9 cellular contexts compared by ENCODE assay signal in genomic region chr1:179036844-179037465, GRCh38. TPM values are rescaled to one million over a fixed set of nuclear protein-coding genes. Genes with fewer than 3 reads are reported as not detected.
DNase-seq lines count a peak whose midpoint lies in the region; ATAC-seq, FAIRE-seq and TF ChIP-seq lines count a peak whose summit lies in the region.
"Had no signal": no experiment of that assay in that cellular context is flagged by ENCODE, and none has a peak within 500 bp of the region (broad histone marks: within the 10 kb centered on the region; RNA-seq: fewer than 3 reads in every experiment).

No MANE protein-coding gene starts in this region.

- peaks cover 0 to 62% (median 36%) of the 10 kb centered on the region in 12 donors for H3K4me1 ChIP-seq in heart left ventricle

- whole genome bisulfite sequencing in heart left ventricle, 4 donors, result 81 to 90% (median 86%) methylated on average over 2 of the region's 2 CpGs

- peak; percentile 78 for FAIRE-seq in GM12891 (lab: Jason Lieb, UNC)
- FAIRE-seq: H1 had no signal

- no peaks in the 10 kb centered on the region for H3K27me3 ChIP-seq in heart left ventricle

- no peaks in the 10 kb centered on the region for H3K36me3 ChIP-seq in heart left ventricle

- no peak overlapping the region for H3K27ac ChIP-seq in heart left ventricle

- no peak for DNase-seq in GM12891 (ENCODE audit: insufficient read length, low spot score)
- peak; percentile 62 for DNase-seq in H4 (ENCODE audit: low spot score)
- peak; percentile 64 for DNase-seq in RKO (ENCODE audit: low spot score)
- peak; percentile 7 to 61 for DNase-seq in lung microvascular endothelial cell (ENCODE audit: low read depth in 2 of 2)
- DNase-seq in DMS153 treated with DMSO at 0.1 percent for 48 hours (lab: John Stamatoyannopoulos, UW; ENCODE audit: unreplicated experiment), result no peak
- no peak for DNase-seq in heart left ventricle

- no peaks in the 10 kb centered on the region for H3K9me3 ChIP-seq in heart left ventricle

- no peak for TF ChIP-seq CTCF in heart left ventricle (IDR thresholded peaks at IDR 0.05)

- intact Hi-C loops in heart left ventricle (cut with DNase I), result no loop called here

- H3K4me3 ChIP-seq in heart left ventricle, result no peak overlapping the region

- no peak for ATAC-seq in HG02588 (IDR thresholded peaks at IDR 0.05; ENCODE audit: unreplicated experiment)
- no peak for ATAC-seq in heart left ventricle
- ATAC-seq in HG03460 (IDR thresholded peaks at IDR 0.05; ENCODE audit: unreplicated experiment), result no peak

- TF ChIP-seq POLR2A in GM12891 (IDR thresholded peaks at IDR 0.05; ENCODE audit: low read depth, low read length) (no peak), heart left ventricle (IDR thresholded peaks at IDR 0.05) (no peak)

TF ChIP-seq in GM12891, 5 proteins besides CTCF, POLR2A, EP300 and RAD21:
- TF ChIP-seq TAF1 (IDR thresholded peaks at IDR 0.05; ENCODE audit: low read depth, low read length) (no peak), POLR2AphosphoS5 (IDR thresholded peaks at IDR 0.05; ENCODE audit: low read depth, low read length) (no peak), SPI1 (IDR thresholded peaks at IDR 0.05; ENCODE audit: low read depth, low read length) (no peak), PAX5 (IDR thresholded peaks at IDR 0.05; ENCODE audit: insufficient read depth, low read length, severe bottlenecking) (no peak), POU2F2 (IDR thresholded peaks at IDR 0.05; ENCODE audit: low read depth, low read length) (no peak)

RNA-seq across cellular contexts. Expression of gene FAM20B, which starts 11.3 kb away (rescaled TPM):
- 6.1 TPM for polyA plus RNA-seq in GM12891 (2012; ENCODE audit: low read depth, missing spikeins)
- 27.5 and 28.3 TPM in 2 replicates for total RNA-seq in H4 (2014; rRNA removed; shearing (Covaris generic))
- total RNA-seq in lung microvascular endothelial cell, result 19.2 and 25.6 TPM in 2 replicates
- 10 to 100 TPM; 38.4 to 70.1 (median 58.0) TPM for total RNA-seq in heart left ventricle
- 10 to 100 TPM; 13.8 to 49.2 TPM for polyA plus RNA-seq in heart left ventricle

RNA-seq across cellular contexts. Expression of gene TOR3A, which starts 44.9 kb away (rescaled TPM):
- polyA plus RNA-seq in GM12891 (2012; ENCODE audit: low read depth, missing spikeins), result 22.3 TPM
- 34.1 and 42.4 TPM in 2 replicates for total RNA-seq in H4 (2014; rRNA removed; shearing (Covaris generic))
- 24.8 and 31.5 TPM in 2 replicates for total RNA-seq in lung microvascular endothelial cell
- total RNA-seq in heart left ventricle, result 10 to 100 TPM in 4 of 9 donors, 1 to 10 TPM in 5; 6.3 to 22.4 (median 9.9) TPM
- polyA plus RNA-seq in heart left ventricle, result 10 to 100 TPM in 1 of 2 donors, 1 to 10 TPM in 1; 3.8 to 19.5 TPM

Comparison
In these comparisons a context has a peak if more than half of its experiments do, and no peak if none do; other contexts are left out.
1. DNase-seq: peak in H4 (single experiment), RKO (single experiment) and lung microvascular endothelial cell (2 of 2); none in GM12891 (single experiment), DMS153 treated with DMSO at 0.1 percent for 48 hours (single experiment) and heart left ventricle (0 of 5).